ENCODE assay signal across 10 cellular contexts in genomic region chr7:99860281-99861127, GRCh38. TPM values are rescaled to one million over a fixed set of nuclear protein-coding genes. Genes with fewer than 3 reads are reported as not detected.
DNase-seq lines count a peak whose midpoint lies in the region; ATAC-seq and TF ChIP-seq lines count a peak whose summit lies in the region.
"Had no signal": no experiment of that assay in that cellular context is flagged by ENCODE, and none has a peak within 500 bp of the region (broad histone marks: within the 10 kb centered on the region; RNA-seq: fewer than 3 reads in every experiment).

No MANE protein-coding gene starts in this region.

- no peak overlapping the region for H3K4me3 Mint-ChIP-seq in nephron progenitor cell

- H3K27ac Mint-ChIP-seq in nephron progenitor cell, result peak overlapping the region; percentile 57

- no peaks in the 10 kb centered on the region for H3K9me3 Mint-ChIP-seq in nephron progenitor cell

- H3K4me3 ChIP-seq in epithelial cell of proximal tubule (ENCODE audit: low read depth, low read length), result no peak overlapping the region
- H3K4me3 ChIP-seq: transverse colon had no signal

- DNase-seq in AG09319 (ENCODE audit: extremely low read depth, low read depth), result peak; percentile 3
- peak; percentile 96 for DNase-seq in NCI-H226
- DNase-seq in epithelial cell of proximal tubule (ENCODE audit: low read depth), result peak; percentile 83
- no peak for DNase-seq in nephron progenitor cell
- DNase-seq in activated naive CD4-positive, alpha-beta T cell treated with Interleukin-2 at 50 U/mL for 16 hours, result no peak
- no peak for DNase-seq in stimulated activated CD4-positive, alpha-beta T cell treated with anti-CD3 and anti-CD28 coated beads, Interleukin-4, amount 100 ng/mL, for 4 hours
- DNase-seq: MM.1S, transverse colon had no signal

- no peaks in the 10 kb centered on the region for H3K4me1 Mint-ChIP-seq in nephron progenitor cell

- no peaks in the 10 kb centered on the region for H3K36me3 Mint-ChIP-seq in nephron progenitor cell (ENCODE audit: low read depth)

- TF ChIP-seq CTCF in AG09319 (IDR thresholded peaks at IDR 0.05; ENCODE audit: low read depth, low read length) (no peak), epithelial cell of proximal tubule (conservative IDR thresholded peaks at IDR 0.05; ENCODE audit: low read depth, low read length) (no peak), nephron progenitor cell (IDR thresholded peaks at IDR 0.05) (no peak)

- H3K27me3 Mint-ChIP-seq in nephron progenitor cell (ENCODE audit: low read depth, poor library complexity), result no peaks in the 10 kb centered on the region

- no peak for ATAC-seq in HG02938 (IDR thresholded peaks at IDR 0.05; ENCODE audit: unreplicated experiment)
- no peak for ATAC-seq in GM18498 (IDR thresholded peaks at IDR 0.05; ENCODE audit: unreplicated experiment)

RNA-seq across cellular contexts. Expression of gene OR2AE1, which starts 16.3 kb away (rescaled TPM):
- total RNA-seq in epithelial cell of proximal tubule, result not detected in 2 replicates
- total RNA-seq: transverse colon had no signal

RNA-seq across cellular contexts. Expression of gene CYP3A43, which starts 32.7 kb away (rescaled TPM):
- total RNA-seq in epithelial cell of proximal tubule, result not detected in 2 replicates
- total RNA-seq: transverse colon had no signal

RNA-seq across cellular contexts. Expression of gene TRIM4, which starts 58.8 kb away (rescaled TPM):
- total RNA-seq in epithelial cell of proximal tubule, result 8.4 and 18.7 TPM in 2 replicates

Comparison
In these comparisons a context has a peak if more than half of its experiments do, and no peak if none do; other contexts are left out.
1. DNase-seq: peak in AG09319 (single experiment), NCI-H226 (single experiment) and epithelial cell of proximal tubule (single experiment); none in nephron progenitor cell (single experiment), activated naive CD4-positive, alpha-beta T cell treated with Interleukin-2 at 50 U/mL for 16 hours (single experiment) and stimulated activated CD4-positive, alpha-beta T cell treated with anti-CD3 and anti-CD28 coated beads, Interleukin-4, amount 100 ng/mL, for 4 hours (0 of 2).